8 cellular contexts compared by ENCODE assay signal in the genomic region with DNA sequence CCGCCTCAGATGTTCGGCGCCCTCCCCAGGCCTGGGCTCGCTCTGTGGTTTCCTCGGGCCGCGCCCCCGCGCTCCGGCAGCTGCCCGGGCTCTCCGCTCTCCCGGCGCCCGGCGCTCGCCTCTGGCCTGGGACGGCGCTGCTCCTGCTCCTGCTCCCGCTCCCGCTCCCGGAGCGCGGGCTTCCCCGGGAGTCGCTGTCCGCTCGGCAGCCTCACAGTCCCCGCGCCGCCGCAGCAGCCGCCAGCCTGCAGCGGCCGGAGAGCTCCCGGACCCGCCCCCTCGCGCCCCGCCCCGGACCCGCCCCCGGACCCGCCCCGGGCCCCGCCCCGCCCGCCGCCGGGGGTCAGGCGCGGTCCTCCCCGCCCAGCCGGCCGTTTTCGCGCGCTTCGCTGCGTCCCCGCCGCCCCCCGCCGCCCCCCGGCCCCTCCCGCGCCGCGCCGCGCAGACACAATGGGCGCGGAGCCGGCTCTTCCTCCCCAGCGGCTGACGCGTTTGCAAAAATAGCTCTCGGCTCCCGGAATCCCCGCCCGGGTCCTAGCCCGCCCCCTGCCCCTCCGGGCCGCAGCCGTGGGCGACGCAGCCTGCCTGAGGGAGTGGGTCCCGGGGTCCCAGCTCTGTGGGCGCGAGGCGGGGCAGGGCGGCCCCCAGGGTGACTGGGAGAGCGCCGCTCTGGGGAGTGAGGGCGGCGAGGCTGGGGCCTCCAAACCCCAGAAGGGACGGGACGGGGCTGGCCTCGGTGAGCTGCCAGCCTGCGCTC. TPM values are rescaled to one million over a fixed set of nuclear protein-coding genes. Genes with fewer than 3 reads are reported as not detected.
A peak's percentile ranks its signal among the peaks of the same experiment; 100 is the strongest.
DNase-seq lines count a peak whose midpoint lies in the region; ATAC-seq and TF ChIP-seq lines count a peak whose summit lies in the region.

ARL4C (minus strand) TSS at position 247 of the 757 bp plus-strand sequence. CDS start 495 bp downstream, outside the sequence.

- in situ Hi-C loops in astrocyte of the spinal cord (cut with HindIII; ENCODE audit: low sequenced_read_pairs) = no loop called here

- peak; percentile 78 for DNase-seq in DND-41
- peak; percentile 84 for DNase-seq in astrocyte of the spinal cord (ENCODE audit: low read depth, low spot score)
- DNase-seq in hepatocyte (ENCODE audit: low spot score) = peak; percentile 90
- peak; percentile 88 for DNase-seq in retina
- no peak for DNase-seq in SKM-1 (lab: John Stamatoyannopoulos, UW; ENCODE audit: unreplicated experiment)

- H2AFZ ChIP-seq in DND-41 (ENCODE audit: low read depth, low read length) (peak within 1 kb of the TSS; percentile 25; the same call in 1 of the 2 replicates), KMS-11 (ENCODE audit: low read depth) (peak within 1 kb of the TSS; percentile 67), hepatocyte (peak within 1 kb of the TSS; percentile 94)

- H3K9me3 ChIP-seq in DND-41 (ENCODE audit: insufficient read depth, low read length, severe bottlenecking) (no peaks in the 10 kb centered on the region), hepatocyte (ENCODE audit: low read depth) (no peaks in the 10 kb centered on the region)

- intact Hi-C loops in T-helper 2 cell treated with Interferon-gamma antibody and Interleukin-4, amounts not matched to agents 100 ng/mL and 5 ng/mL, for 36 hours (cut with micrococcal nuclease) = loop anchor here (1.0 kb wide), 1 partner anchor 643 kb away; the partner anchor contains the start of gene HJURP

- H3K9me2 ChIP-seq in hepatocyte (replicated peaks; ENCODE audit: insufficient read depth) = no peaks in the 10 kb centered on the region

- H3K36me3 ChIP-seq in DND-41 (ENCODE audit: insufficient read depth, low read length) = peaks cover 44% of the 10 kb centered on the region
- no peaks in the 10 kb centered on the region for H3K36me3 ChIP-seq in KMS-11 (ENCODE audit: insufficient read depth)
- H3K36me3 ChIP-seq in hepatocyte (replicated peaks; ENCODE audit: insufficient read depth, low read depth) = no peaks in the 10 kb centered on the region

- H3K79me2 ChIP-seq in DND-41 (ENCODE audit: insufficient read depth, low read length) (peaks cover 48% of the 10 kb centered on the region), KMS-11 (ENCODE audit: insufficient read depth, low read depth) (no peaks in the 10 kb centered on the region), hepatocyte (peaks cover 41% of the 10 kb centered on the region)

- H3K9ac ChIP-seq in DND-41 (ENCODE audit: low read depth, low read length) = peak within 1 kb of the TSS; percentile 97
- peak within 1 kb of the TSS; percentile 60; the same call in 1 of the 2 replicates for H3K9ac ChIP-seq in KMS-11

- H3K4me2 ChIP-seq in DND-41 (ENCODE audit: insufficient read depth, low read length) = peak within 1 kb of the TSS; percentile 75
- H3K4me2 ChIP-seq in KMS-11 = peak within 1 kb of the TSS; percentile 66
- peak within 1 kb of the TSS; percentile 97 for H3K4me2 ChIP-seq in hepatocyte

- H3K27me3 ChIP-seq in DND-41 (ENCODE audit: insufficient read depth, low read length, poor library complexity) (no peaks in the 10 kb centered on the region), KMS-11 (ENCODE audit: insufficient read depth, low read depth) (no peaks in the 10 kb centered on the region), hepatocyte (no peaks in the 10 kb centered on the region)

- peak within 1 kb of the TSS; percentile 93 to 96 for H3K4me3 ChIP-seq in DND-41 (ENCODE audit: low read depth in 1 of 2, low read length in 2 of 2)
- H3K4me3 ChIP-seq in KMS-11 (IDR thresholded peaks at IDR 0.05; ENCODE audit: insufficient read depth, low read depth, low read length) = no peak within 1 kb of the TSS
- H3K4me3 ChIP-seq in astrocyte of the spinal cord (ENCODE audit: low read depth, low read length) = peak within 1 kb of the TSS; percentile 81
- H3K4me3 ChIP-seq in hepatocyte = peak within 1 kb of the TSS; percentile 81

- ATAC-seq in DND-41 (ENCODE audit: insufficient read depth, low read depth) = peak; percentile 52
- ATAC-seq in GM21619 (IDR thresholded peaks at IDR 0.05; ENCODE audit: unreplicated experiment) = peak; percentile 52

- H4K20me1 ChIP-seq in DND-41 (ENCODE audit: insufficient read depth, low read length) = peaks cover 39% of the 10 kb centered on the region
- no peaks in the 10 kb centered on the region for H4K20me1 ChIP-seq in KMS-11 (ENCODE audit: insufficient read depth)
- H4K20me1 ChIP-seq in hepatocyte (ENCODE audit: insufficient read depth, poor library complexity, severe bottlenecking) = peaks cover 6% of the 10 kb centered on the region

- H3K4me1 ChIP-seq in DND-41 (ENCODE audit: insufficient read depth, low read length) = peaks cover 32% of the 10 kb centered on the region
- peaks cover 20% of the 10 kb centered on the region for H3K4me1 ChIP-seq in KMS-11 (ENCODE audit: low read depth, poor library complexity, severe bottlenecking)
- H3K4me1 ChIP-seq in hepatocyte (ENCODE audit: insufficient read depth) = no peaks in the 10 kb centered on the region

- TF ChIP-seq CTCF in DND-41 (IDR thresholded peaks at IDR 0.05; ENCODE audit: borderline replicate concordance, extremely low read depth, low read length, poor library complexity, severe bottlenecking) (no peak), KMS-11 (conservative IDR thresholded peaks at IDR 0.05; ENCODE audit: low read depth, low read length) (no peak), astrocyte of the spinal cord (IDR thresholded peaks at IDR 0.05; ENCODE audit: low read depth, low read length) (no peak), hepatocyte (IDR thresholded peaks at IDR 0.05; ENCODE audit: poor library complexity) (no peak)

- WGBS in hepatocyte (ENCODE audit: low lambda C conversion rate, missing lambda C conversion rate) = 2% methylated on average over 21 of the region's 100 CpGs

- H3K27ac ChIP-seq in DND-41 (ENCODE audit: low read length) = peak within 1 kb of the TSS; percentile 98
- no peak within 1 kb of the TSS for H3K27ac ChIP-seq in KMS-11
- peak within 1 kb of the TSS; percentile 92 for H3K27ac ChIP-seq in hepatocyte

RNA-seq across cellular contexts. Expression of gene ARL4C, which starts in this region (rescaled TPM):
- total RNA-seq in T-helper 2 cell treated with Interferon-gamma antibody and Interleukin-4, amounts not matched to agents 100 ng/mL and 5 ng/mL, for 36 hours = 264 and 265 TPM in 2 replicates
- 14.6 and 15.9 TPM in 2 replicates for total RNA-seq in hepatocyte
- 30.0 and 40.3 TPM in 2 replicates for polyA plus RNA-seq in hepatocyte

Comparison
In these comparisons a context has a peak if more than half of its experiments do, and no peak if none do; other contexts are left out.
1. RNA of gene ARL4C (total RNA-seq): 264 to 265 TPM in T-helper 2 cell treated with Interferon-gamma antibody and Interleukin-4, amounts not matched to agents 100 ng/mL and 5 ng/mL, for 36 hours; 14.6 to 15.9 TPM in hepatocyte; every median in the first group is over 10 times any median in the second.
2. H2AFZ ChIP-seq: peak in every context shown above with its lines; median percentile 94 in hepatocyte; 67 in KMS-11; 25 in DND-41.
3. Peak in every context shown above with its lines, with median percentiles within 50 percentile points of each other: H3K4me2 ChIP-seq.